ENCODE assay signal across 16 cellular contexts in the genomic region with DNA sequence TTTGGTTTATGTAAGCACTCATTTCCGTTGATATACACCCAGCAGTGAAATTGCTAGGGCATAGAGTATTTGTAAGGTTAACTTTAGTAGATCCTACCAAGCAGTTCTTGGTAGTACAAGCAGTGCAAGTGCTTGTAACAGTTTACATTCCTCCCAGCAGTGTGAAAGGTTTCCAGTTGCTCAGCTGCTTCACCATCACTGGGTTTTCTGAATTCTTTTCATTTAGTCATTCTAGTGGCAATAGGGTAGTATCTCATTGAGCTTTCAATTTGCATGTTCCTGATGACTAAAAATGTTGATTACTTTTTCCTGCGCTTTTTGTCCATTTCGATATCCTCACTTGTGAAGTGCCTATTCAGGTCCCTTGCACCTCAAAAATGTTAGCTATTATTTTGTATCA. TPM values are rescaled to one million over a fixed set of nuclear protein-coding genes. Genes with fewer than 3 reads are reported as not detected.
DNase-seq lines count a peak whose midpoint lies in the region; ATAC-seq and TF ChIP-seq lines count a peak whose summit lies in the region.
"Had no signal": no experiment of that assay in that cellular context is flagged by ENCODE, and none has a peak within 500 bp of the region (broad histone marks: within the 10 kb centered on the region; RNA-seq: fewer than 3 reads in every experiment).

No MANE protein-coding gene starts in this region.

- H3K14ac ChIP-seq in trophoblast cell (ENCODE audit: low read length), result no peak overlapping the region

- H3K23ac ChIP-seq in trophoblast cell (ENCODE audit: low read length), result no peak overlapping the region

- no peak for DNase-seq in activated T-cell treated with anti-CD3 and anti-CD28 coated beads, Interleukin-2, amount 50 U/mL, for 72 hours
- DNase-seq in activated T-cell treated with anti-CD3 and anti-CD28 coated beads for 4 hours (no peak), trophoblast cell (peak; percentile 43 to 73), dedifferentiated amniotic fluid mesenchymal stem cell (ENCODE audit: extremely low spot score) (no peak)
- DNase-seq: DMS 273 treated with DMSO at 0.1 percent for 48 hours, GOT3 had no signal

- H3K4me3 ChIP-seq in Loucy (ENCODE audit: low read length, poor library complexity, severe bottlenecking) (no peak overlapping the region), trophoblast cell (ENCODE audit: low read depth, low read length) (no peak overlapping the region)

- no peak overlapping the region for H2BK5ac ChIP-seq in trophoblast cell (ENCODE audit: low read depth, low read length, poor library complexity)

- H3K27ac Mint-ChIP-seq in activated T-cell treated with anti-CD3 and anti-CD28 coated beads, Interleukin-2, amount 50 U/mL, for 72 hours, result peak overlapping the region; percentile 68
- H3K27ac Mint-ChIP-seq: CD4-positive, CD25-positive, alpha-beta regulatory T cell; H9 had no signal

- ATAC-seq in activated T-cell treated with anti-CD3 and anti-CD28 coated beads, Interleukin-2, amount 50 U/mL, for 72 hours (replicated peaks in 1 of 2), result no peak
- no peak for ATAC-seq in GM19397 (IDR thresholded peaks at IDR 0.05; ENCODE audit: unreplicated experiment)
- ATAC-seq in activated CD4-positive, CD25-positive, alpha-beta regulatory T cell treated with anti-CD3 and anti-CD28 coated beads, Interleukin-2, amount 50 U/mL, for 24 hours, result no peak

- H3K4me2 ChIP-seq in Loucy (ENCODE audit: low read depth, low read length, poor library complexity, severe bottlenecking) (no peak overlapping the region), trophoblast cell (ENCODE audit: low read length) (no peak overlapping the region)

- H3K4ac ChIP-seq in trophoblast cell (ENCODE audit: low read depth, low read length), result no peak overlapping the region

- H3K4me3 Mint-ChIP-seq in activated T-cell treated with anti-CD3 and anti-CD28 coated beads, Interleukin-2, amount 50 U/mL, for 72 hours, result no peak overlapping the region
- H3K4me3 Mint-ChIP-seq: CD4-positive, CD25-positive, alpha-beta regulatory T cell; H9 had no signal

- no peak overlapping the region for H3K9ac ChIP-seq in Loucy (ENCODE audit: low read depth, low read length, poor library complexity, severe bottlenecking)
- no peak overlapping the region for H3K9ac ChIP-seq in trophoblast cell (ENCODE audit: low read length)

- H4K8ac ChIP-seq in trophoblast cell (ENCODE audit: low read depth, low read length), result no peak overlapping the region

- H4K20me1 ChIP-seq in Loucy (ENCODE audit: insufficient read depth, low read length, poor library complexity, severe bottlenecking), result no peaks in the 10 kb centered on the region

- no peaks in the 10 kb centered on the region for H3K79me2 ChIP-seq in Loucy (ENCODE audit: insufficient read depth, low read length)
- H3K79me2 ChIP-seq in trophoblast cell (ENCODE audit: control insufficient read depth, insufficient read depth, low read length, poor library complexity), result no peaks in the 10 kb centered on the region

- no peak overlapping the region for H4K91ac ChIP-seq in trophoblast cell (ENCODE audit: low read depth, low read length)

- H2BK120ac ChIP-seq in trophoblast cell (ENCODE audit: insufficient read depth, low read length, poor library complexity), result no peak overlapping the region

- no peak overlapping the region for H4K12ac ChIP-seq in trophoblast cell (ENCODE audit: low read depth, low read length)

- TF ChIP-seq CTCF in Loucy (conservative IDR thresholded peaks at IDR 0.05; ENCODE audit: low read length), result no peak

- H3F3A ChIP-seq in Loucy (ENCODE audit: low read depth), result no peaks in the 10 kb centered on the region

- H3K18ac ChIP-seq in trophoblast cell (ENCODE audit: low read length), result no peak overlapping the region

- H3K4me1 Mint-ChIP-seq in activated T-cell treated with anti-CD3 and anti-CD28 coated beads, Interleukin-2, amount 50 U/mL, for 72 hours (ENCODE audit: low read depth), result peaks cover 5% of the 10 kb centered on the region

- H2BK12ac ChIP-seq in trophoblast cell (ENCODE audit: low read length), result no peak overlapping the region

- H3K27me3 ChIP-seq in Loucy (ENCODE audit: insufficient read depth, low read length, poor library complexity, severe bottlenecking) (no peaks in the 10 kb centered on the region), trophoblast cell (ENCODE audit: insufficient read depth, low read length) (no peaks in the 10 kb centered on the region)

- WGBS in trophoblast cell (ENCODE audit: extremely low coverage, insufficient coverage, insufficient read length), result no CpG with 5 or more reads among the region's 3 CpGs

- no peaks in the 10 kb centered on the region for H3K36me3 Mint-ChIP-seq in activated T-cell treated with anti-CD3 and anti-CD28 coated beads, Interleukin-2, amount 50 U/mL, for 72 hours (ENCODE audit: insufficient read depth in 2 of 2)
- H3K36me3 Mint-ChIP-seq: CD4-positive, CD25-positive, alpha-beta regulatory T cell had no signal

- H3K9me3 ChIP-seq in Loucy (ENCODE audit: insufficient read depth, low read depth, low read length), result no peaks in the 10 kb centered on the region
- no peaks in the 10 kb centered on the region for H3K9me3 ChIP-seq in trophoblast cell (ENCODE audit: insufficient read depth, low read depth, low read length)

- H2AK5ac ChIP-seq in trophoblast cell (ENCODE audit: low read length), result no peak overlapping the region

- no peaks in the 10 kb centered on the region for H3K9me2 ChIP-seq in Loucy (replicated peaks; ENCODE audit: low read depth, low read length)

- H3K9me3 Mint-ChIP-seq in activated T-cell treated with anti-CD3 and anti-CD28 coated beads, Interleukin-2, amount 50 U/mL, for 72 hours, result no peaks in the 10 kb centered on the region
- H3K9me3 Mint-ChIP-seq: H9 had no signal

- H3K27me3 Mint-ChIP-seq in activated T-cell treated with anti-CD3 and anti-CD28 coated beads, Interleukin-2, amount 50 U/mL, for 72 hours (ENCODE audit: low read depth), result peaks cover 18% of the 10 kb centered on the region

- no peaks in the 10 kb centered on the region for H3K79me1 ChIP-seq in trophoblast cell (ENCODE audit: low read length)

- H2AFZ ChIP-seq in Loucy (ENCODE audit: low read length) (0 out of 2 replicates have a peak overlapping the region, but pooled peaks have one; percentile 13), trophoblast cell (ENCODE audit: insufficient read depth, low read length, poor library complexity) (no peak overlapping the region)

- H3K4me1 ChIP-seq in Loucy (ENCODE audit: insufficient read depth, low read length, poor library complexity, severe bottlenecking) (peaks cover 2% of the 10 kb centered on the region), trophoblast cell (ENCODE audit: control insufficient read depth in 1 of 2, insufficient read depth in 2 of 2, low read length in 2 of 2) (no peaks in the 10 kb centered on the region)

- H3K36me3 ChIP-seq in Loucy (ENCODE audit: insufficient read depth, low read length) (no peaks in the 10 kb centered on the region), trophoblast cell (ENCODE audit: control insufficient read depth in 1 of 2, insufficient read depth in 2 of 2, low read length in 2 of 2) (no peaks in the 10 kb centered on the region)

- H3K27ac ChIP-seq in trophoblast cell (ENCODE audit: low read depth, low read length), result no peak overlapping the region
- H3K27ac ChIP-seq: 22Rv1 had no signal

RNA-seq across cellular contexts. Expression of a gene that starts 34.3 kb away (rescaled TPM):
- 10 to 100 TPM in 1 of 2 donors, 1 to 10 TPM in 1; 8.6 to 11.5 TPM for total RNA-seq in activated T-cell treated with anti-CD3 and anti-CD28 coated beads, Interleukin-2, amount 50 U/mL, for 72 hours
- 5.2 TPM in 2 replicates for polyA plus RNA-seq in trophoblast cell (2013)

RNA-seq across cellular contexts. Expression of a gene that starts 47.1 kb away (rescaled TPM):
- total RNA-seq in activated T-cell treated with anti-CD3 and anti-CD28 coated beads, Interleukin-2, amount 50 U/mL, for 72 hours, result not detected
- 0.36 and 0.49 TPM in 2 replicates for polyA plus RNA-seq in trophoblast cell (2013)
- total RNA-seq: A673; Calu3; CD4-positive, CD25-positive, alpha-beta regulatory T cell; H9; HT1080 had no signal
- polyA plus RNA-seq: BJ; CD4-positive, CD25-positive, alpha-beta regulatory T cell had no signal

RNA-seq across cellular contexts. Expression of a gene that starts 52.8 kb away (rescaled TPM):
- total RNA-seq in activated T-cell treated with anti-CD3 and anti-CD28 coated beads, Interleukin-2, amount 50 U/mL, for 72 hours, result under 1 TPM in 1 of 2 donors, not detected in 1; 0.05 TPM
- 0.23 and 0.25 TPM in 2 replicates for polyA plus RNA-seq in trophoblast cell (2013)
- total RNA-seq: CD4-positive, CD25-positive, alpha-beta regulatory T cell had no signal

Comparison
In these comparisons a context has a peak if more than half of its experiments do, and no peak if none do; other contexts are left out.
1. DNase-seq: peak in trophoblast cell (2 of 2); none in activated T-cell treated with anti-CD3 and anti-CD28 coated beads, Interleukin-2, amount 50 U/mL, for 72 hours (0 of 2), activated T-cell treated with anti-CD3 and anti-CD28 coated beads for 4 hours (single experiment) and dedifferentiated amniotic fluid mesenchymal stem cell (single experiment).